ENCODE assay signal across 16 cellular contexts in genomic region chr14:26808407-26808806, GRCh38.
"Had no signal": no experiment of that assay in that cellular context is flagged by ENCODE, and none has a peak within 500 bp of the region (broad histone marks: within the 10 kb centered on the region; RNA-seq: fewer than 3 reads in every experiment).

No MANE protein-coding gene starts in this region.

- DNase-seq: activated CD4-positive, alpha-beta T cell treated with anti-CD3 and anti-CD28 coated beads for 36 hours; activated CD8-positive, alpha-beta memory T cell treated with anti-CD3 and anti-CD28 coated beads, Interleukin-2, amount 50 U/mL, for 4 hours; activated CD8-positive, alpha-beta T cell treated with anti-CD3 and anti-CD28 coated beads for 36 hours; activated naive CD8-positive, alpha-beta T cell treated with anti-CD3 and anti-CD28 coated beads, Interleukin-2, amount 10 ng/mL, durations not matched to agents 7 days and 5 days; activated T-cell treated with anti-CD3 and anti-CD28 coated beads, Interleukin-2, amount 50 U/mL, for 72 hours; effector memory CD4-positive, alpha-beta T cell; erythroblast; gastrocnemius medialis; midbrain; small intestine; stomach; T-helper 9 cell had no signal

- H3K4me2 ChIP-seq: hepatocyte had no signal

- H3K9me3 ChIP-seq: ascending aorta, gastrocnemius medialis, thoracic aorta had no signal

- H2AFZ ChIP-seq: hepatocyte, parathyroid adenoma had no signal

- H3K27ac ChIP-seq: ascending aorta, gastrocnemius medialis, hepatocyte, parathyroid adenoma, stomach, thoracic aorta had no signal

- H3K4me3 ChIP-seq: ascending aorta, gastrocnemius medialis, hepatocyte, stomach, thoracic aorta had no signal

- H3K79me2 ChIP-seq: hepatocyte, parathyroid adenoma had no signal

- H3K9ac ChIP-seq: parathyroid adenoma had no signal

- H3K36me3 ChIP-seq: ascending aorta, gastrocnemius medialis, stomach, thoracic aorta had no signal

- H3K4me1 ChIP-seq: ascending aorta, gastrocnemius medialis, parathyroid adenoma, stomach had no signal

- H3K27me3 ChIP-seq: ascending aorta, gastrocnemius medialis, hepatocyte, stomach had no signal
